Comparison of ENCODE assay signal across 23 cellular contexts in genomic region chr6:51137777-51138176, GRCh38.
"Had no signal": no experiment of that assay in that cellular context is flagged by ENCODE, and none has a peak within 500 bp of the region (broad histone marks: within the 10 kb centered on the region; RNA-seq: fewer than 3 reads in every experiment).

No MANE protein-coding gene starts in this region.

- H3K27me3 ChIP-seq: dorsolateral prefrontal cortex, gastrocnemius medialis, neutrophil, pancreas, right atrium auricular region, sigmoid colon, spleen, suprapubic skin, transverse colon, upper lobe of right lung, uterus had no signal

- H3K4me1 ChIP-seq: gastrocnemius medialis, pancreas, right atrium auricular region, sigmoid colon, spleen, transverse colon, upper lobe of right lung, uterus had no signal

- H3K4me3 ChIP-seq: dorsolateral prefrontal cortex, gastrocnemius medialis, mucosa of descending colon, pancreas, right atrium auricular region, sigmoid colon, spleen, suprapubic skin, transverse colon, upper lobe of right lung, uterus had no signal

- FAIRE-seq: colon, kidney, pancreas had no signal

- H3K9me3 ChIP-seq: gastrocnemius medialis, mucosa of descending colon, neutrophil, pancreas, sigmoid colon, suprapubic skin, transverse colon, upper lobe of right lung, uterus had no signal

- ATAC-seq: esophagus mucosa; gastrocnemius medialis; left colon; mucosa of descending colon; natural killer cell treated with Interleukin-12 subunit alpha and Interleukin-12 subunit beta and Interleukin-15 and Interleukin-18, amount 100 ng/mL, for 72 hours; pancreas; stimulated activated naive B cell treated with anti-CD40 and anti-IgM and Interleukin-4, amounts not matched to agents 10 μg/mL and 1 μg/mL and 100 μg/mL, for 72 hours; upper lobe of right lung had no signal

- DNase-seq: dorsolateral prefrontal cortex; effector CD4-positive, alpha-beta T cell; foreskin fibroblast; gastrocnemius medialis; head of caudate nucleus; kidney; left colon; mesenchymal stem cell; mucosa of descending colon; naive B cell; pancreas; sigmoid colon; spleen; stimulated activated naive B cell treated with anti-CD40 and anti-IgM and Interleukin-4, amounts not matched to agents 10 μg/mL and 1 μg/mL and 100 μg/mL, for 72 hours; transverse colon; upper lobe of right lung; uterus had no signal

- H3K36me3 ChIP-seq: gastrocnemius medialis, neutrophil, pancreas, right atrium auricular region, sigmoid colon, spleen, suprapubic skin, transverse colon, upper lobe of right lung, uterus had no signal

- H3K27ac ChIP-seq: dorsolateral prefrontal cortex, gastrocnemius medialis, neutrophil, pancreas, right atrium auricular region, sigmoid colon, spleen, suprapubic skin, transverse colon, upper lobe of right lung, uterus had no signal
